In the genomic region with DNA sequence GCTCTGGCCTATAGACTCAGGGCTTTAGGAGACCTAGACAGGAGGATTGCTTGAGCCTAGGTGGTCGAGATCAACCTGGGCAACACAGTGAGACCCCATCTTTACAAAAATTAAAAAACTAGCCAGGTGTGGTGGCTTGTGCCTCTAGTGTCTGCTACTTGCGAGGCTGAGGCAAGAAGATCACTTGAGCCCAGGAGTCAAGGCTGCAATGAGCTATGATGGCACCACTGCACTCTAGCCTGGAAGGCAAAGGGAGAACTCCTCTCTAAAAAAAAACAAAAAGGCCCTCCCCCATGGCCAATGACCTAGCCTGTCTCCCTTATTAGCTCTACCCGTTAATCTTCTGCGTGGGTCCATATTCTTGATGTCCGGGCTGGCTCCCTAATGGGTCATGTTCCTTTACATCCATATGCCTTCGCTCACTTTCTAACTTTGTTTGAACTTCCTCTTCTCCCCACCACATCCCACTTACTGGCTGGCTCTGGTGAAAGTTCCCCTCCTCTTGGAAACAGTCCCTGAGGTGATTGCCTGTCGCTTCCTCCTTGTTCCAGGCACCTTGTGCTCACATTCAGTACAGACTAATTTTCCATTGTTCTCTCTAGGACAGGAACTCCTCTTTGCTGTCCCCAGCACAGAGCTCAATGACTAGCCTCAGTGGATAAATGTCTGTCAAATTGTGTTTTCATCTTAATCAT, we compare ENCODE assay signal across 15 cellular contexts.
"Had no signal": no experiment of that assay in that cellular context is flagged by ENCODE, and none has a peak within 500 bp of the region (broad histone marks: within the 10 kb centered on the region; RNA-seq: fewer than 3 reads in every experiment).

No MANE protein-coding gene starts in this region.

- H3K4me1 ChIP-seq: tibial nerve had no signal

- H3K36me3 ChIP-seq: tibial nerve had no signal

- H3K4me3 ChIP-seq: lung, tibial nerve had no signal

- ATAC-seq: activated CD8-positive, alpha-beta memory T cell treated with anti-CD3 and anti-CD28 coated beads, Interleukin-2, amount 10 ng/mL, durations not matched to agents 7 days and 5 days; naive thymus-derived CD4-positive, alpha-beta T cell; right cardiac atrium had no signal

- H3K27me3 ChIP-seq: tibial nerve had no signal

- DNase-seq: activated CD4-positive, alpha-beta T cell treated with anti-CD3 and anti-CD28 coated beads for 1 hour; activated CD4-positive, alpha-beta T cell treated with anti-CD3 and anti-CD28 coated beads, Interleukin-2, amount 50 U/mL, for 48 hours; activated CD8-positive, alpha-beta memory T cell treated with anti-CD3 and anti-CD28 coated beads, Interleukin-2, amount 10 ng/mL, durations not matched to agents 7 days and 5 days; activated gamma-delta T cell; activated T-cell treated with anti-CD3 and anti-CD28 coated beads, Interleukin-2, amount 50 U/mL, for 24 hours; amygdala; endodermal cell; erythroblast; immature natural killer cell; naive thymus-derived CD4-positive, alpha-beta T cell; right cardiac atrium; small intestine; T-helper 2 cell had no signal

- H3K27ac ChIP-seq: tibial nerve had no signal

- H3K9me3 ChIP-seq: tibial nerve had no signal
